ENCODE assay signal across 1 cellular context in the genomic region with DNA sequence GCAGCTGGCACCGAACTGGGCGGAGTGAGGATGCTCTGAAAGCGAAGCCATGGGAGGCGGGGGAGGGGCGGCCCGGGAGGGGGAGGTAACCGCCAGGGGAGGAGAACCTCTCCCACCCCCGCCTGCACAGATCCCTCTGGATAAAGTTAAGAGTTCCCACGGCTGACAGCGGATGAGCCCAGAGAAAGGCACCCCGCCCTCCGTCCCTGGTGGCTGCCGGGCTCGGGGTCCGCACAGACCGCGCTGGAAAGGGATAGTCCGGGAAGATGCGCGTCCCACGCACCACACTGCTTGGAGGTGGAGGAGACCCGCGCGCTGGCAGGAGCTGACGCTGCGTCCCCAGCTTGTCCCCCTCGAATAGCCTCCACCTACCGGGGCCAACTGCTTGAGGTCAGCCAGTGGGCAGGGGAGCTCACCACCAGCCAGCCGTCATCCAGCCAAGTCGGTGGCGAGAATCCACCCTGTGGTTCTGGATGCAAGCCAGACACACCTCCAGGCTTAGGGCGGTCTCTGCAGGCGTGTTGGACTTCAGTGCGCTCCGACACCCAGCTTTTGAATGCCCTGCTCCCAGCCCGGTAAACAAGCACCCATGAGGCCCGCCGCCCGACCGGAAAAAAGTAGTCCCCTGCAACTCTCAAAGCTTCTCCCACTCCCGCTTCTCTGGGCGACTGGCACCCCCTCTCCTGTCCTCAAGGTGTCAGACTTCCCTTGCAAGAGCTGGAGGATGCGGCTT.
TF ChIP-seq lines count a peak whose summit lies in the region.

TSS of gene TRPC4 (minus strand) at position 17 of the 733 bp plus-strand sequence. CDS start 86,439 bp downstream, outside the sequence.

TF ChIP-seq in H1, 55 proteins besides CTCF, POLR2A, EP300 and RAD21:
- TF ChIP-seq ASH2L (IDR thresholded peaks at IDR 0.05; ENCODE audit: low read length), result peak; percentile 9
- TF ChIP-seq KDM1A (IDR thresholded peaks at IDR 0.05; ENCODE audit: borderline replicate concordance, low read length), result peak; percentile 11; the same call in 1 of the 2 replicates
- TF ChIP-seq, protein P1, sequence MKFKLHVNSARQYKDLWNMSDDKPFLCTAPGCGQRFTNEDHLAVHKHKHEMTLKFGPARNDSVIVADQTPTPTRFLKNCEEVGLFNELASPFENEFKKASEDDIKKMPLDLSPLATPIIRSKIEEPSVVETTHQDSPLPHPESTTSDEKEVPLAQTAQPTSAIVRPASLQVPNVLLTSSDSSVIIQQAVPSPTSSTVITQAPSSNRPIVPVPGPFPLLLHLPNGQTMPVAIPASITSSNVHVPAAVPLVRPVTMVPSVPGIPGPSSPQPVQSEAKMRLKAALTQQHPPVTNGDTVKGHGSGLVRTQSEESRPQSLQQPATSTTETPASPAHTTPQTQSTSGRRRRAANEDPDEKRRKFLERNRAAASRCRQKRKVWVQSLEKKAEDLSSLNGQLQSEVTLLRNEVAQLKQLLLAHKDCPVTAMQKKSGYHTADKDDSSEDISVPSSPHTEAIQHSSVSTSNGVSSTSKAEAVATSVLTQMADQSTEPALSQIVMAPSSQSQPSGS (IDR thresholded peaks at IDR 0.05; ENCODE audit: low read length), result no peak
- TF ChIP-seq CREB1 (IDR thresholded peaks at IDR 0.05), result 0 out of 2 replicates have a peak, but pooled peaks have one; percentile 12
- peak; percentile 84 for TF ChIP-seq SAP30 (IDR thresholded peaks at IDR 0.05; ENCODE audit: insufficient read depth, insufficient replicate concordance, low read length)
- 0 out of 2 replicates have a peak, but pooled peaks have one; percentile 16 for TF ChIP-seq E2F6 (IDR thresholded peaks at IDR 0.05)
- peak; percentile 55 for TF ChIP-seq KDM4A (IDR thresholded peaks at IDR 0.05; ENCODE audit: low read depth, low read length, severe bottlenecking)
- 0 out of 2 replicates have a peak, but pooled peaks have one; percentile 43 for TF ChIP-seq TBP (IDR thresholded peaks at IDR 0.05; ENCODE audit: low read depth, low read length)
- TF ChIP-seq SUZ12 (IDR thresholded peaks at IDR 0.05; ENCODE audit: low read length), result no peak
- TF ChIP-seq TAF1 (IDR thresholded peaks at IDR 0.05; ENCODE audit: low read depth, low read length), result peak; percentile 56; the same call in 1 of the 2 replicates
- TF ChIP-seq RNF2 (IDR thresholded peaks at IDR 0.05; ENCODE audit: borderline replicate concordance, low read depth, low read length, missing control alignments, poor library complexity, severe bottlenecking), result no peak
- TF ChIP-seq HDAC2 (IDR thresholded peaks at IDR 0.05; ENCODE audit: borderline replicate concordance in 1 of 2, low read depth in 2 of 2, low read length in 2 of 2), result no peak; a peak in 1 of 4 replicates
- TF ChIP-seq KDM5A (IDR thresholded peaks at IDR 0.05; ENCODE audit: low read length), result peak; percentile 39; the same call in 1 of the 2 replicates
- TF ChIP-seq, protein P2, sequence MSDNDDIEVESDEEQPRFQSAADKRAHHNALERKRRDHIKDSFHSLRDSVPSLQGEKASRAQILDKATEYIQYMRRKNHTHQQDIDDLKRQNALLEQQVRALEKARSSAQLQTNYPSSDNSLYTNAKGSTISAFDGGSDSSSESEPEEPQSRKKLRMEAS (IDR thresholded peaks at IDR 0.05), result peak; percentile 10; the same call in 1 of the 2 replicates
TF ChIP-seq in H1: peak in this region for 10.
